In the genomic region with DNA sequence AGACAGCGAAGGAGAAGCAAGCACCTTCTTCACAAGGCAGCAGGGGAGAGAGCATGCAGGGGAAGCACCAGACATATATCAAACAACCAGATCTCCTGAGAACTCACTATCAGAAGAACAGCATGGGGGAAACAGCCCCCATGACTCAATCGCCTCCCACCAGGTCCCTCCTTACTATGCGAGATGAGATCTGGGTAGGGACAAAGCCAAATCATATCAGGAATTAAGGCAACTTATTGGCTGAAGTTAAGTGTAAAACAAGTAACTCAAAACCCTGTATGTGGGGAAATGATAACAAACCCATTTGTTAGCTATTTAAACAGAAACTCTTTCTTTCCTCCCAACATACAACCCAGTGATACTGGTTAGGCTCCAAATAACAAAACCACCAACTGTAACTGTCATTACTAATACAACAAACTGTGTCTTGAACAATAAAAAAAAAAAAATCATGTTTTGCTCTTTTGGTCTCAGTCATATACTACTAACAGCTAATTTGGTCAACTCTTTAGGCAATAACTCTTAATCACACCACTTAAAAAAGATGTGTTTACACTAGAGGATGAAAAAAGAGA, we compare ENCODE assay signal across 19 cellular contexts. TPM values are rescaled to one million over a fixed set of nuclear protein-coding genes. Genes with fewer than 3 reads are reported as not detected.
DNase-seq lines count a peak whose midpoint lies in the region; ATAC-seq and TF ChIP-seq lines count a peak whose summit lies in the region.
"Had no signal": no experiment of that assay in that cellular context is flagged by ENCODE, and none has a peak within 500 bp of the region (broad histone marks: within the 10 kb centered on the region; RNA-seq: fewer than 3 reads in every experiment).

No MANE protein-coding gene starts in this region.

- POLR2A ChIA-PET in HEK293 (lab: Yijun Ruan, JAX) = no interaction called here

- peaks cover 55% of the 10 kb centered on the region for H3K36me3 Mint-ChIP-seq in activated T-cell treated with anti-CD3 and anti-CD28 coated beads, Interleukin-2, amount 50 U/mL, for 4 hours (ENCODE audit: insufficient read depth)

- no peaks in the 10 kb centered on the region for H3K9me3 ChIP-seq in HEK293 (ENCODE audit: control insufficient read depth, insufficient read depth, low read depth, low read length)

- ATAC-seq in activated T-cell treated with anti-CD3 and anti-CD28 coated beads, Interleukin-2, amount 50 U/mL, for 4 hours = peak; percentile 88 to 95

- H3K4me1 Mint-ChIP-seq in activated T-cell treated with anti-CD3 and anti-CD28 coated beads, Interleukin-2, amount 50 U/mL, for 4 hours (ENCODE audit: low read depth) = peaks cover 3% of the 10 kb centered on the region

- WGBS in mesendoderm (ENCODE audit: extremely low coverage, insufficient coverage, low lambda C conversion rate) = no CpG with 5 or more reads among the region's 3 CpGs

- H4K8ac ChIP-seq in mesendoderm (ENCODE audit: low read depth, low read length) = no peak overlapping the region

- no peaks in the 10 kb centered on the region for H3K27me3 Mint-ChIP-seq in activated T-cell treated with anti-CD3 and anti-CD28 coated beads, Interleukin-2, amount 50 U/mL, for 4 hours (ENCODE audit: low read depth)

- H3K23ac ChIP-seq in mesendoderm (ENCODE audit: low read length) = no peak overlapping the region

- TF ChIP-seq CTCF in HEK293 (tag by site-specific recombination; IDR thresholded peaks at IDR 0.05) = no peak

- H3K4me2 ChIP-seq in mesendoderm (ENCODE audit: low read length) = no peak overlapping the region
- H3K4me2 ChIP-seq: BLaER1, PC-9 had no signal

- H2BK120ac ChIP-seq in mesendoderm (ENCODE audit: low read depth, low read length) = no peak overlapping the region

- H2BK15ac ChIP-seq in mesendoderm (replicated peaks; ENCODE audit: low read depth) = no peak overlapping the region

- H3K9me3 Mint-ChIP-seq in activated T-cell treated with anti-CD3 and anti-CD28 coated beads, Interleukin-2, amount 50 U/mL, for 4 hours = no peaks in the 10 kb centered on the region

- H3K27me3 ChIP-seq in mesendoderm (ENCODE audit: insufficient read depth, low read length, poor library complexity) = no peaks in the 10 kb centered on the region
- H3K27me3 ChIP-seq: BLaER1 had no signal

- H3K36me3 ChIP-seq in HEK293 (ENCODE audit: control insufficient read depth in 2 of 2, insufficient read depth in 1 of 2, low read length in 2 of 2) = peaks cover 0 to 10% of the 10 kb centered on the region in 2 experiments; a peak in 1 of 3 replicates
- no peaks in the 10 kb centered on the region for H3K36me3 ChIP-seq in mesendoderm (ENCODE audit: control insufficient read depth, insufficient read depth, low read length)

- H3K79me1 ChIP-seq in mesendoderm (ENCODE audit: low read length) = no peaks in the 10 kb centered on the region

- CTCF ChIA-PET in HEK293 (lab: Yijun Ruan, JAX) = no interaction called here

- no peaks in the 10 kb centered on the region for H3K79me2 ChIP-seq in mesendoderm (ENCODE audit: control insufficient read depth, insufficient read depth, low read length)

- no peak overlapping the region for H3K18ac ChIP-seq in mesendoderm (ENCODE audit: low read length)

- no peak overlapping the region for H3K4me3 Mint-ChIP-seq in activated T-cell treated with anti-CD3 and anti-CD28 coated beads, Interleukin-2, amount 50 U/mL, for 4 hours

- no peak overlapping the region for H3K4me3 ChIP-seq in HEK293 (ENCODE audit: low read depth, low read length)
- H3K4me3 ChIP-seq in mesendoderm (ENCODE audit: low read length) = no peak overlapping the region
- H3K4me3 ChIP-seq: BLaER1, PC-9, thoracic aorta had no signal

- H2BK5ac ChIP-seq in mesendoderm (ENCODE audit: low read length) = no peak overlapping the region

- H2AK5ac ChIP-seq in mesendoderm (ENCODE audit: low read length) = no peak overlapping the region

- H3K56ac ChIP-seq in mesendoderm (ENCODE audit: low read length) = no peak overlapping the region

- H3K9ac ChIP-seq in mesendoderm (ENCODE audit: low read length) = no peak overlapping the region
- H3K9ac ChIP-seq: BLaER1 had no signal

- 0 out of 2 replicates have a peak overlapping the region, but pooled peaks have one; percentile 4 for H3K27ac ChIP-seq in HEK293 (ENCODE audit: extremely low read depth, low read depth, low read length)
- H3K27ac ChIP-seq in mesendoderm (ENCODE audit: low read depth, low read length) = no peak overlapping the region
- H3K27ac ChIP-seq: BLaER1, PC-9, thoracic aorta had no signal

- H3K4me1 ChIP-seq in HEK293 (ENCODE audit: control insufficient read depth, insufficient read depth, low read length) = peaks cover 30% of the 10 kb centered on the region
- peaks cover 11% of the 10 kb centered on the region for H3K4me1 ChIP-seq in mesendoderm (ENCODE audit: control insufficient read depth, low read depth, low read length)
- H3K4me1 ChIP-seq: BLaER1 had no signal

- H4K5ac ChIP-seq in mesendoderm (ENCODE audit: low read length) = no peak overlapping the region

- DNase-seq in AG08395 (ENCODE audit: low spot score) = peak; percentile 3
- DNase-seq in activated T-cell treated with anti-CD3 and anti-CD28 coated beads, Interleukin-2, amount 50 U/mL, for 4 hours = no peak
- DNase-seq in mesendoderm = peak; percentile 94
- DNase-seq in GF-D8 (lab: John Stamatoyannopoulos, UW) = no peak
- no peak for DNase-seq in effector CD4-positive, alpha-beta T cell
- no peak for DNase-seq in NCI-H345 treated with DMSO at 0.1 percent for 48 hours (lab: John Stamatoyannopoulos, UW; ENCODE audit: unreplicated experiment)
- DNase-seq in NCI-H1436 (lab: John Stamatoyannopoulos, UW) = no peak
- DNase-seq: activated CD4-positive, alpha-beta T cell treated with anti-CD3 and anti-CD28 coated beads, Interleukin-2, amount 50 U/mL, for 1 hour; amniotic stem cell; H7; head of caudate nucleus; KG1; NCI-H146; NCI-H524 treated with DMSO at 0.1 percent for 48 hours; nucleus accumbens; PC-9 had no signal

- no peak overlapping the region for H3K4ac ChIP-seq in mesendoderm (ENCODE audit: low read depth, low read length)

TF ChIP-seq in HEK293, 187 proteins besides CTCF, POLR2A, EP300 and RAD21 (continues in another document):
- TF ChIP-seq ZIC2 (tag by site-specific recombination; IDR thresholded peaks at IDR 0.05) (peak; percentile 85), HOXA7 (CRISPR knock-in tag; IDR thresholded peaks at IDR 0.05; ENCODE audit: borderline replicate concordance) (no peak), ZNF623 (tag by site-specific recombination; IDR thresholded peaks at IDR 0.05) (no peak)
- TF ChIP-seq, protein P1, sequence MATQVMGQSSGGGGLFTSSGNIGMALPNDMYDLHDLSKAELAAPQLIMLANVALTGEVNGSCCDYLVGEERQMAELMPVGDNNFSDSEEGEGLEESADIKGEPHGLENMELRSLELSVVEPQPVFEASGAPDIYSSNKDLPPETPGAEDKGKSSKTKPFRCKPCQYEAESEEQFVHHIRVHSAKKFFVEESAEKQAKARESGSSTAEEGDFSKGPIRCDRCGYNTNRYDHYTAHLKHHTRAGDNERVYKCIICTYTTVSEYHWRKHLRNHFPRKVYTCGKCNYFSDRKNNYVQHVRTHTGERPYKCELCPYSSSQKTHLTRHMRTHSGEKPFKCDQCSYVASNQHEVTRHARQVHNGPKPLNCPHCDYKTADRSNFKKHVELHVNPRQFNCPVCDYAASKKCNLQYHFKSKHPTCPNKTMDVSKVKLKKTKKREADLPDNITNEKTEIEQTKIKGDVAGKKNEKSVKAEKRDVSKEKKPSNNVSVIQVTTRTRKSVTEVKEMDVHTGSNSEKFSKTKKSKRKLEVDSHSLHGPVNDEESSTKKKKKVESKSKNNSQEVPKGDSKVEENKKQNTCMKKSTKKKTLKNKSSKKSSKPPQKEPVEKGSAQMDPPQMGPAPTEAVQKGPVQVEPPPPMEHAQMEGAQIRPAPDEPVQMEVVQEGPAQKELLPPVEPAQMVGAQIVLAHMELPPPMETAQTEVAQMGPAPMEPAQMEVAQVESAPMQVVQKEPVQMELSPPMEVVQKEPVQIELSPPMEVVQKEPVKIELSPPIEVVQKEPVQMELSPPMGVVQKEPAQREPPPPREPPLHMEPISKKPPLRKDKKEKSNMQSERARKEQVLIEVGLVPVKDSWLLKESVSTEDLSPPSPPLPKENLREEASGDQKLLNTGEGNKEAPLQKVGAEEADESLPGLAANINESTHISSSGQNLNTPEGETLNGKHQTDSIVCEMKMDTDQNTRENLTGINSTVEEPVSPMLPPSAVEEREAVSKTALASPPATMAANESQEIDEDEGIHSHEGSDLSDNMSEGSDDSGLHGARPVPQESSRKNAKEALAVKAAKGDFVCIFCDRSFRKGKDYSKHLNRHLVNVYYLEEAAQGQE (tag by site-specific recombination; IDR thresholded peaks at IDR 0.05) = no peak
- TF ChIP-seq, protein P2, sequence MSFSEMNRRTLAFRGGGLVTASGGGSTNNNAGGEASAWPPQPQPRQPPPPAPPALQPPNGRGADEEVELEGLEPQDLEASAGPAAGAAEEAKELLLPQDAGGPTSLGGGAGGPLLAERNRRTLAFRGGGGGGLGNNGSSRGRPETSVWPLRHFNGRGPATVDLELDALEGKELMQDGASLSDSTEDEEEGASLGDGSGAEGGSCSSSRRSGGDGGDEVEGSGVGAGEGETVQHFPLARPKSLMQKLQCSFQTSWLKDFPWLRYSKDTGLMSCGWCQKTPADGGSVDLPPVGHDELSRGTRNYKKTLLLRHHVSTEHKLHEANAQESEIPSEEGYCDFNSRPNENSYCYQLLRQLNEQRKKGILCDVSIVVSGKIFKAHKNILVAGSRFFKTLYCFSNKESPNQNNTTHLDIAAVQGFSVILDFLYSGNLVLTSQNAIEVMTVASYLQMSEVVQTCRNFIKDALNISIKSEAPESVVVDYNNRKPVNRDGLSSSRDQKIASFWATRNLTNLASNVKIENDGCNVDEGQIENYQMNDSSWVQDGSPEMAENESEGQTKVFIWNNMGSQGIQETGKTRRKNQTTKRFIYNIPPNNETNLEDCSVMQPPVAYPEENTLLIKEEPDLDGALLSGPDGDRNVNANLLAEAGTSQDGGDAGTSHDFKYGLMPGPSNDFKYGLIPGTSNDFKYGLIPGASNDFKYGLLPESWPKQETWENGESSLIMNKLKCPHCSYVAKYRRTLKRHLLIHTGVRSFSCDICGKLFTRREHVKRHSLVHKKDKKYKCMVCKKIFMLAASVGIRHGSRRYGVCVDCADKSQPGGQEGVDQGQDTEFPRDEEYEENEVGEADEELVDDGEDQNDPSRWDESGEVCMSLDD (tag by site-specific recombination; IDR thresholded peaks at IDR 0.05) = no peak
- TF ChIP-seq, protein P3, sequence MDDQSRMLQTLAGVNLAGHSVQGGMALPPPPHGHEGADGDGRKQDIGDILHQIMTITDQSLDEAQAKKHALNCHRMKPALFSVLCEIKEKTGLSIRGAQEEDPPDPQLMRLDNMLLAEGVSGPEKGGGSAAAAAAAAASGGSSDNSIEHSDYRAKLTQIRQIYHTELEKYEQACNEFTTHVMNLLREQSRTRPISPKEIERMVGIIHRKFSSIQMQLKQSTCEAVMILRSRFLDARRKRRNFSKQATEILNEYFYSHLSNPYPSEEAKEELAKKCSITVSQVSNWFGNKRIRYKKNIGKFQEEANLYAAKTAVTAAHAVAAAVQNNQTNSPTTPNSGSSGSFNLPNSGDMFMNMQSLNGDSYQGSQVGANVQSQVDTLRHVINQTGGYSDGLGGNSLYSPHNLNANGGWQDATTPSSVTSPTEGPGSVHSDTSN (CRISPR knock-in tag; IDR thresholded peaks at IDR 0.05) = no peak

RNA-seq across cellular contexts. Expression of a gene that starts 57.8 kb away (rescaled TPM):
- total RNA-seq in activated T-cell treated with anti-CD3 and anti-CD28 coated beads, Interleukin-2, amount 50 U/mL, for 4 hours = 10 to 100 TPM; 17.5 to 18.0 (median 17.6) TPM
- 13.3 TPM for polyA plus RNA-seq in mesendoderm (2013, experiment 1 of 2)
- 13.2 TPM for polyA plus RNA-seq in mesendoderm (2013, experiment 2 of 2)

Comparison
In these comparisons a context has a peak if more than half of its experiments do, and no peak if none do; other contexts are left out.
1. DNase-seq: peak in AG08395 (single experiment) and mesendoderm (single experiment); none in activated T-cell treated with anti-CD3 and anti-CD28 coated beads, Interleukin-2, amount 50 U/mL, for 4 hours (single experiment), GF-D8 (single experiment), effector CD4-positive, alpha-beta T cell (single experiment), NCI-H345 treated with DMSO at 0.1 percent for 48 hours (single experiment) and NCI-H1436 (single experiment).